In genomic region chr11:114169321-114169749, GRCh38 we compare ENCODE assay signal across 11 cellular contexts.
DNase-seq lines count a peak whose midpoint lies in the region; ATAC-seq and TF ChIP-seq lines count a peak whose summit lies in the region.
"Had no signal": no experiment of that assay in that cellular context is flagged by ENCODE, and none has a peak within 500 bp of the region (broad histone marks: within the 10 kb centered on the region; RNA-seq: fewer than 3 reads in every experiment).

No MANE protein-coding gene starts in this region.

- no peaks in the 10 kb centered on the region for H3K27me3 Mint-ChIP-seq in T-helper 17 cell

- H3K27ac Mint-ChIP-seq in T-helper 17 cell: peak overlapping the region; percentile 51

- ATAC-seq in T-helper 17 cell: no peak
- ATAC-seq: HCT116 had no signal

- no peaks in the 10 kb centered on the region for H3K27me3 ChIP-seq in testis

- TF ChIP-seq POLR2A in lower leg skin (IDR thresholded peaks at IDR 0.05): no peak
- TF ChIP-seq POLR2A in testis (IDR thresholded peaks at IDR 0.05): no peak

- peaks cover 92% of the 10 kb centered on the region for H3K4me1 ChIP-seq in testis

- TF ChIP-seq CTCF in lower leg skin (IDR thresholded peaks at IDR 0.05) (no peak), testis (IDR thresholded peaks at IDR 0.05) (no peak)

- H3K36me3 ChIP-seq in testis (ENCODE audit: low read depth, missing control alignments): no peaks in the 10 kb centered on the region

- 52 to 69% methylated on average over 9 of the region's 9 CpGs for WGBS in lower leg skin, 2 donors
- 77 to 84% methylated on average over 9 of the region's 9 CpGs for WGBS in testis, 2 donors

- intact Hi-C loops in lower leg skin (cut with DNase I; ENCODE audit: low total_unique reads): no loop called here
- intact Hi-C loops in testis (cut with DNase I; ENCODE audit: low total_unique reads): no loop called here

- H3K9me3 ChIP-seq in T-helper 17 cell (ENCODE audit: control insufficient read depth, low read length, poor library complexity, severe bottlenecking) (no peaks in the 10 kb centered on the region), testis (no peaks in the 10 kb centered on the region)

- DNase-seq in GM04503 (ENCODE audit: low read depth): peak; percentile 55
- DNase-seq in T-helper 17 cell: no peak
- DNase-seq in lower leg skin (ENCODE audit: low spot score in 2 of 2): peak; percentile 83 to 93
- DNase-seq in testis: no peak
- DNase-seq in HuH-7.5 (ENCODE audit: low spot score): no peak
- no peak for DNase-seq in activated effector memory CD4-positive, alpha-beta T cell treated with Interleukin-2 at 50 U/mL for 16 hours
- DNase-seq in activated CD8-positive, alpha-beta memory T cell treated with anti-CD3 and anti-CD28 coated beads for 24 hours: no peak
- DNase-seq: activated naive CD4-positive, alpha-beta T cell; effector CD4-positive, alpha-beta T cell; PC-9 had no signal

- H3K36me3 Mint-ChIP-seq in T-helper 17 cell (ENCODE audit: low read depth): no peaks in the 10 kb centered on the region

- peaks cover 74% of the 10 kb centered on the region for H3K4me1 Mint-ChIP-seq in T-helper 17 cell

- peak overlapping the region; percentile 43 for H3K4me3 Mint-ChIP-seq in T-helper 17 cell

- peak overlapping the region; percentile 98 to 99 for H3K27ac ChIP-seq in testis
- H3K27ac ChIP-seq: PC-9 had no signal

- no peak overlapping the region for H3K4me3 ChIP-seq in lower leg skin (ENCODE audit: low read depth, poor library complexity, severe bottlenecking)
- no peak overlapping the region for H3K4me3 ChIP-seq in testis
- H3K4me3 ChIP-seq: PC-9 had no signal

Comparison
In these comparisons a context has a peak if more than half of its experiments do, and no peak if none do; other contexts are left out.
1. DNase-seq: peak in GM04503 (single experiment) and lower leg skin (2 of 2); none in T-helper 17 cell (0 of 3), testis (single experiment), HuH-7.5 (single experiment), activated effector memory CD4-positive, alpha-beta T cell treated with Interleukin-2 at 50 U/mL for 16 hours (single experiment) and activated CD8-positive, alpha-beta memory T cell treated with anti-CD3 and anti-CD28 coated beads for 24 hours (single experiment).